13 cellular contexts compared by ENCODE assay signal in genomic region chr10:49649294-49649693, GRCh38. TPM values are rescaled to one million over a fixed set of nuclear protein-coding genes. Genes with fewer than 3 reads are reported as not detected.
DNase-seq lines count a peak whose midpoint lies in the region; ATAC-seq and TF ChIP-seq lines count a peak whose summit lies in the region.
"Had no signal": no experiment of that assay in that cellular context is flagged by ENCODE, and none has a peak within 500 bp of the region (broad histone marks: within the 10 kb centered on the region; RNA-seq: fewer than 3 reads in every experiment).

No MANE protein-coding gene starts in this region.

- intact Hi-C loops in activated CD4-positive, alpha-beta memory T cell treated with anti-CD3 and anti-CD28 coated beads for 36 hours (cut with micrococcal nuclease), result no loop called here

- no peak overlapping the region for H3K4me3 ChIP-seq in smooth muscle cell
- H3K4me3 ChIP-seq: body of pancreas, right lobe of liver had no signal

- H2BK120ac ChIP-seq in H9 (ENCODE audit: low read depth, low read length, poor library complexity, severe bottlenecking), result no peak overlapping the region

- H2BK5ac ChIP-seq in H9 (ENCODE audit: insufficient read length, low read length), result no peak overlapping the region

- ATAC-seq in memory B cell (ENCODE audit: low read depth) (peak; percentile 37), HG03159 (IDR thresholded peaks at IDR 0.05; ENCODE audit: unreplicated experiment) (no peak)
- ATAC-seq: body of pancreas, HepG2, right lobe of liver had no signal

- no peaks in the 10 kb centered on the region for H4K20me1 ChIP-seq in H9 (ENCODE audit: control insufficient read depth, insufficient read depth, insufficient read length)
- H4K20me1 ChIP-seq in smooth muscle cell (ENCODE audit: low read depth), result no peaks in the 10 kb centered on the region

- H3K4me1 ChIP-seq in H9 (ENCODE audit: insufficient read depth, low read length), result no peaks in the 10 kb centered on the region
- no peaks in the 10 kb centered on the region for H3K4me1 ChIP-seq in smooth muscle cell (ENCODE audit: low read depth)
- H3K4me1 ChIP-seq: body of pancreas, right lobe of liver had no signal

- H3K18ac ChIP-seq in H9 (ENCODE audit: insufficient read length, low read depth, low read length), result no peak overlapping the region

- no CpG with 5 or more reads among the region's 17 CpGs for WGBS in H9 (ENCODE audit: extremely low coverage, insufficient read length, low lambda C conversion rate)
- WGBS in smooth muscle cell (ENCODE audit: low lambda C conversion rate), result 43% methylated on average over 13 of the region's 17 CpGs

- H3K4ac ChIP-seq in H9 (ENCODE audit: low read depth, low read length), result no peak overlapping the region

- no peaks in the 10 kb centered on the region; the same call in 1 of the 2 replicates for H3K27me3 ChIP-seq in H9 (ENCODE audit: insufficient read depth, low read length)
- H3K27me3 ChIP-seq in smooth muscle cell (ENCODE audit: low read depth), result peaks cover 6% of the 10 kb centered on the region
- H3K27me3 ChIP-seq: body of pancreas, right lobe of liver had no signal

- H2AFZ ChIP-seq in H9 (ENCODE audit: low read length) (no peak overlapping the region), smooth muscle cell (ENCODE audit: low read depth) (no peak overlapping the region)

- H3K56ac ChIP-seq in H9 (ENCODE audit: insufficient read length, low read depth, low read length), result no peak overlapping the region

- H3K9me3 Mint-ChIP-seq in H9 (no peaks in the 10 kb centered on the region), memory B cell (no peaks in the 10 kb centered on the region)
- H3K9me3 Mint-ChIP-seq in activated CD4-positive, alpha-beta memory T cell treated with anti-CD3 and anti-CD28 coated beads for 36 hours, result no peaks in the 10 kb centered on the region

- H3K79me2 ChIP-seq in H9 (ENCODE audit: insufficient read depth, low read length) (no peaks in the 10 kb centered on the region), smooth muscle cell (ENCODE audit: low read depth) (no peaks in the 10 kb centered on the region)

- peaks cover 61% of the 10 kb centered on the region for H3K27me3 Mint-ChIP-seq in H9 (ENCODE audit: low read depth)
- H3K27me3 Mint-ChIP-seq in activated CD4-positive, alpha-beta memory T cell treated with anti-CD3 and anti-CD28 coated beads for 36 hours, result peaks cover 8% of the 10 kb centered on the region
- H3K27me3 Mint-ChIP-seq in memory B cell, result peaks cover 17% of the 10 kb centered on the region

- H3K4me3 Mint-ChIP-seq in H9 (no peak overlapping the region; a peak in 1 of 5 replicates), memory B cell (peak overlapping the region; percentile 7)
- no peak overlapping the region for H3K4me3 Mint-ChIP-seq in activated CD4-positive, alpha-beta memory T cell treated with anti-CD3 and anti-CD28 coated beads for 36 hours

- H3K4me1 Mint-ChIP-seq in H9, result peaks cover 9 to 13% of the 10 kb centered on the region in 2 experiments
- no peaks in the 10 kb centered on the region for H3K4me1 Mint-ChIP-seq in activated CD4-positive, alpha-beta memory T cell treated with anti-CD3 and anti-CD28 coated beads for 36 hours (ENCODE audit: low read depth)
- peaks cover 14% of the 10 kb centered on the region for H3K4me1 Mint-ChIP-seq in memory B cell

- H4K91ac ChIP-seq in H9 (ENCODE audit: insufficient read length, low read depth, low read length), result no peak overlapping the region

- no peak overlapping the region for H2BK12ac ChIP-seq in H9 (ENCODE audit: insufficient read length, low read depth, low read length)

- H3K9ac ChIP-seq in H9 (ENCODE audit: extremely low read depth, insufficient read length, low read length), result no peak overlapping the region
- H3K9ac ChIP-seq in smooth muscle cell (ENCODE audit: low read depth), result no peak overlapping the region

- H3T11ph ChIP-seq in H9 (ENCODE audit: low read length), result no peak overlapping the region

- H3K27ac ChIP-seq in H9 (ENCODE audit: insufficient read length, low read depth, low read length) (no peak overlapping the region), smooth muscle cell (ENCODE audit: low read depth) (no peak overlapping the region)
- H3K27ac ChIP-seq: body of pancreas, right lobe of liver had no signal

- CTCF ChIA-PET in activated CD4-positive, alpha-beta memory T cell treated with anti-CD3 and anti-CD28 coated beads for 36 hours (lab: Charles Lee), result no interaction called here

- H3F3A ChIP-seq in smooth muscle cell (ENCODE audit: low read depth), result no peaks in the 10 kb centered on the region

- no peak overlapping the region for H4K8ac ChIP-seq in H9 (replicated peaks; ENCODE audit: insufficient read length, low read depth, low read length)

- H3K36me3 Mint-ChIP-seq in H9 (ENCODE audit: insufficient read depth in 1 of 3, low read depth in 3 of 3), result no peaks in the 10 kb centered on the region
- H3K36me3 Mint-ChIP-seq in activated CD4-positive, alpha-beta memory T cell treated with anti-CD3 and anti-CD28 coated beads for 36 hours, result no peaks in the 10 kb centered on the region
- no peaks in the 10 kb centered on the region for H3K36me3 Mint-ChIP-seq in memory B cell

- no peak overlapping the region for H4K5ac ChIP-seq in H9 (ENCODE audit: insufficient read length, low read depth, low read length)

- no peak overlapping the region for H2AK5ac ChIP-seq in H9 (ENCODE audit: insufficient read length, low read length)

- H3K36me3 ChIP-seq in smooth muscle cell (ENCODE audit: low read depth), result no peaks in the 10 kb centered on the region
- H3K36me3 ChIP-seq: right lobe of liver had no signal

- no peak overlapping the region for H3K4me2 ChIP-seq in H9 (ENCODE audit: insufficient read depth, insufficient read length, low read length)
- H3K4me2 ChIP-seq in smooth muscle cell, result no peak overlapping the region

- TF ChIP-seq CTCF in H9 (conservative IDR thresholded peaks at IDR 0.05) (peak; percentile 30; the same call in 2 of the 3 replicates), smooth muscle cell (IDR thresholded peaks at IDR 0.05; ENCODE audit: borderline replicate concordance, insufficient read depth, poor library complexity, severe bottlenecking) (no peak)

- peak overlapping the region in 1 of 3 experiments; percentile 83; a peak in 1 of 7 replicates for H3K27ac Mint-ChIP-seq in H9
- H3K27ac Mint-ChIP-seq in activated CD4-positive, alpha-beta memory T cell treated with anti-CD3 and anti-CD28 coated beads for 36 hours, result no peak overlapping the region
- no peak overlapping the region for H3K27ac Mint-ChIP-seq in memory B cell

- no peak overlapping the region for H2BK20ac ChIP-seq in H9 (ENCODE audit: low read depth, low read length, poor library complexity, severe bottlenecking)

- peak; percentile 20 for DNase-seq in EL
- peak; percentile 59 for DNase-seq in H9
- peak; percentile 40 for DNase-seq in activated CD4-positive, alpha-beta memory T cell treated with anti-CD3 and anti-CD28 coated beads for 36 hours
- DNase-seq in memory B cell (ENCODE audit: low spot score in 2 of 2), result no peak
- DNase-seq in SIG-M5 (lab: John Stamatoyannopoulos, UW), result no peak
- no peak for DNase-seq in NAMALWA (ENCODE audit: low spot score)
- DNase-seq in smooth muscle cell (lab: John Stamatoyannopoulos, UW; ENCODE audit: unreplicated experiment), result no peak
- DNase-seq: body of pancreas, Calu3 had no signal

- H3K79me1 ChIP-seq in H9 (ENCODE audit: insufficient read depth, low read depth, low read length, poor library complexity, severe bottlenecking), result no peaks in the 10 kb centered on the region

- no peaks in the 10 kb centered on the region for H3K23me2 ChIP-seq in H9 (ENCODE audit: insufficient read length, low read depth, low read length, poor library complexity, severe bottlenecking)

- POLR2A ChIA-PET in activated CD4-positive, alpha-beta memory T cell treated with anti-CD3 and anti-CD28 coated beads for 36 hours (lab: Charles Lee), result no interaction called here

- no peak overlapping the region for H3K23ac ChIP-seq in H9 (ENCODE audit: insufficient read length, low read depth, low read length)

- H2BK15ac ChIP-seq in H9 (ENCODE audit: low read depth, low read length), result no peak overlapping the region

- H3K14ac ChIP-seq in H9 (ENCODE audit: insufficient read depth, low read length), result no peak overlapping the region

- H3K9me3 ChIP-seq in H9 (ENCODE audit: control insufficient read depth, low read depth, low read length) (no peaks in the 10 kb centered on the region), smooth muscle cell (replicated peaks; ENCODE audit: low read depth) (no peaks in the 10 kb centered on the region)
- H3K9me3 ChIP-seq: body of pancreas, right lobe of liver had no signal

RNA-seq across cellular contexts. Expression of gene C10orf53, which starts 30.2 kb away (rescaled TPM):
- not detected in 2 replicates for total RNA-seq in H9 (2021)
- total RNA-seq in activated CD4-positive, alpha-beta memory T cell treated with anti-CD3 and anti-CD28 coated beads for 36 hours, result not detected
- total RNA-seq in smooth muscle cell, result not detected in 2 replicates
- not detected in 2 replicates for polyA plus RNA-seq in smooth muscle cell
- total RNA-seq: body of pancreas, Calu3, fibroblast of lung, HepG2, right lobe of liver had no signal
- polyA plus RNA-seq: fibroblast of lung, HepG2 had no signal

RNA-seq across cellular contexts. Expression of gene CHAT, which starts 35.5 kb away (rescaled TPM):
- total RNA-seq in H9 (2021) (not detected in 2 replicates), smooth muscle cell (not detected in 2 replicates)
- not detected for total RNA-seq in activated CD4-positive, alpha-beta memory T cell treated with anti-CD3 and anti-CD28 coated beads for 36 hours
- polyA plus RNA-seq in smooth muscle cell, result not detected in 2 replicates
- total RNA-seq: Calu3, fibroblast of lung, HepG2, right lobe of liver had no signal
- polyA plus RNA-seq: fibroblast of lung, HepG2 had no signal

RNA-seq across cellular contexts. Expression of gene SLC18A3, which starts 39.2 kb away (rescaled TPM):
- not detected in 2 replicates for total RNA-seq in H9 (2021)
- not detected for total RNA-seq in activated CD4-positive, alpha-beta memory T cell treated with anti-CD3 and anti-CD28 coated beads for 36 hours
- not detected in 2 replicates for total RNA-seq in smooth muscle cell
- polyA plus RNA-seq in smooth muscle cell, result 0.46 TPM in 1 of 2 replicates, not detected in the other
- total RNA-seq: body of pancreas, Calu3, fibroblast of lung, HepG2, right lobe of liver had no signal
- polyA plus RNA-seq: fibroblast of lung, HepG2 had no signal

Comparison
In these comparisons a context has a peak if more than half of its experiments do, and no peak if none do; other contexts are left out.
1. DNase-seq: peak in EL (single experiment), H9 (single experiment) and activated CD4-positive, alpha-beta memory T cell treated with anti-CD3 and anti-CD28 coated beads for 36 hours (single experiment); none in memory B cell (0 of 2), SIG-M5 (single experiment), NAMALWA (single experiment) and smooth muscle cell (single experiment).